In genomic region chr1:156804572-156805243, GRCh38 we compare ENCODE assay signal across 8 cellular contexts. TPM values are rescaled to one million over a fixed set of nuclear protein-coding genes. Genes with fewer than 3 reads are reported as not detected.
A peak's percentile ranks its signal among the peaks of the same experiment; 100 is the strongest.
DNase-seq lines count a peak whose midpoint lies in the region; ATAC-seq and TF ChIP-seq lines count a peak whose summit lies in the region.

No MANE protein-coding gene starts in this region.

- H3K4me3 ChIP-seq in neural progenitor cell = no peak overlapping the region

- H3K4me1 Mint-ChIP-seq in activated naive CD8-positive, alpha-beta T cell treated with anti-CD3 and anti-CD28 coated beads, Interleukin-2, amount 50 U/mL, for 24 hours = peaks cover 46% of the 10 kb centered on the region
- H3K4me1 Mint-ChIP-seq in neural progenitor cell = peaks cover 34% of the 10 kb centered on the region

- H3K27ac ChIP-seq in neural progenitor cell = peak overlapping the region; percentile 50
- H3K27ac ChIP-seq in foreskin keratinocyte = no peak overlapping the region

- no peak for ATAC-seq in activated naive CD8-positive, alpha-beta T cell treated with anti-CD3 and anti-CD28 coated beads, Interleukin-2, amount 50 U/mL, for 24 hours
- ATAC-seq in foreskin keratinocyte (no peak), HG02981 (IDR thresholded peaks at IDR 0.05; ENCODE audit: unreplicated experiment) (no peak), HG02763 (IDR thresholded peaks at IDR 0.05; ENCODE audit: unreplicated experiment) (no peak)

- H3K27me3 Mint-ChIP-seq in activated naive CD8-positive, alpha-beta T cell treated with anti-CD3 and anti-CD28 coated beads, Interleukin-2, amount 50 U/mL, for 24 hours = no peaks in the 10 kb centered on the region
- peaks cover 6% of the 10 kb centered on the region for H3K27me3 Mint-ChIP-seq in neural progenitor cell (ENCODE audit: insufficient read depth, low read depth)

- peaks cover 21% of the 10 kb centered on the region for H3K4me1 ChIP-seq in neural progenitor cell
- peaks cover 8% of the 10 kb centered on the region for H3K4me1 ChIP-seq in foreskin keratinocyte

- H3K36me3 Mint-ChIP-seq in activated naive CD8-positive, alpha-beta T cell treated with anti-CD3 and anti-CD28 coated beads, Interleukin-2, amount 50 U/mL, for 24 hours (ENCODE audit: low read depth) = peaks cover 48% of the 10 kb centered on the region
- peaks cover 13% of the 10 kb centered on the region for H3K36me3 Mint-ChIP-seq in neural progenitor cell

- no peaks in the 10 kb centered on the region for H3K9me3 Mint-ChIP-seq in activated naive CD8-positive, alpha-beta T cell treated with anti-CD3 and anti-CD28 coated beads, Interleukin-2, amount 50 U/mL, for 24 hours
- H3K9me3 Mint-ChIP-seq in neural progenitor cell = no peaks in the 10 kb centered on the region

- peak overlapping the region; percentile 58 for H3K4me2 ChIP-seq in neural progenitor cell

- no peaks in the 10 kb centered on the region for H3K79me2 ChIP-seq in neural progenitor cell (ENCODE audit: low read depth)

- TF ChIP-seq CTCF in neural progenitor cell (IDR thresholded peaks at IDR 0.05) = no peak
- TF ChIP-seq CTCF in foreskin keratinocyte (conservative IDR thresholded peaks at IDR 0.05) = no peak

- no peak overlapping the region for H3K4me3 Mint-ChIP-seq in activated naive CD8-positive, alpha-beta T cell treated with anti-CD3 and anti-CD28 coated beads, Interleukin-2, amount 50 U/mL, for 24 hours
- peak overlapping the region; percentile 3 for H3K4me3 Mint-ChIP-seq in neural progenitor cell

- no peak overlapping the region for H3K9ac ChIP-seq in neural progenitor cell

- no peaks in the 10 kb centered on the region for H3K9me3 ChIP-seq in neural progenitor cell (ENCODE audit: low read depth)

- peaks cover 8% of the 10 kb centered on the region for H3F3A ChIP-seq in neural progenitor cell (ENCODE audit: low read depth)

- H2AFZ ChIP-seq in neural progenitor cell (replicated peaks) = no peak overlapping the region

- DNase-seq in DMS79 treated with DMSO at 0.1 percent for 48 hours (lab: John Stamatoyannopoulos, UW) = peak; percentile 94
- DNase-seq in NCI-H2196 treated with DMSO at 0.1 percent for 48 hours (lab: John Stamatoyannopoulos, UW; ENCODE audit: unreplicated experiment) = peak; percentile 76
- no peak for DNase-seq in activated naive CD8-positive, alpha-beta T cell treated with anti-CD3 and anti-CD28 coated beads, Interleukin-2, amount 50 U/mL, for 24 hours
- peak; percentile 62 for DNase-seq in neural progenitor cell (ENCODE audit: low spot score)
- no peak for DNase-seq in foreskin keratinocyte
- DNase-seq in NCI-H1694 treated with DMSO at 0.1 percent for 48 hours (lab: John Stamatoyannopoulos, UW) = no peak

- H3K36me3 ChIP-seq in neural progenitor cell = no peaks in the 10 kb centered on the region

- H4K20me1 ChIP-seq in neural progenitor cell (ENCODE audit: low read depth) = no peaks in the 10 kb centered on the region

- H3K27me3 ChIP-seq in neural progenitor cell (no peaks in the 10 kb centered on the region), foreskin keratinocyte (no peaks in the 10 kb centered on the region)

- H3K27ac Mint-ChIP-seq in activated naive CD8-positive, alpha-beta T cell treated with anti-CD3 and anti-CD28 coated beads, Interleukin-2, amount 50 U/mL, for 24 hours = peak overlapping the region; percentile 76
- peak overlapping the region; percentile 53 for H3K27ac Mint-ChIP-seq in neural progenitor cell

RNA-seq across cellular contexts. Expression of gene SH2D2A, which starts 11.9 kb away (rescaled TPM):
- total RNA-seq in neural progenitor cell (ENCODE audit: low replicate concordance) = 1.2 TPM in 1 of 2 replicates, not detected in the other
- 8.4 and 12.1 TPM in 2 replicates for total RNA-seq in foreskin keratinocyte
- polyA plus RNA-seq in foreskin keratinocyte = 13.7 and 17.3 TPM in 2 replicates

RNA-seq across cellular contexts. Expression of gene PRCC, which starts 37.4 kb away (rescaled TPM):
- total RNA-seq in neural progenitor cell (ENCODE audit: low replicate concordance) (30.1 and 43.1 TPM in 2 replicates), foreskin keratinocyte (37.7 and 43.3 TPM in 2 replicates)
- polyA plus RNA-seq in foreskin keratinocyte = 54.1 and 62.2 TPM in 2 replicates

RNA-seq across cellular contexts. Expression of gene HDGF, which starts 53.2 kb away (rescaled TPM):
- 246 and 366 TPM in 2 replicates for total RNA-seq in neural progenitor cell (ENCODE audit: low replicate concordance)
- 430 and 481 TPM in 2 replicates for total RNA-seq in foreskin keratinocyte
- 386 and 479 TPM in 2 replicates for polyA plus RNA-seq in foreskin keratinocyte

RNA-seq across cellular contexts. Expression of gene INSRR, which starts 54.2 kb away (rescaled TPM):
- total RNA-seq in neural progenitor cell (ENCODE audit: low replicate concordance) (not detected in 2 replicates), foreskin keratinocyte (not detected in 2 replicates)
- not detected in 2 replicates for polyA plus RNA-seq in foreskin keratinocyte

RNA-seq across cellular contexts. Expression of gene NTRK1, which starts 56.0 kb away (rescaled TPM):
- 0.15 TPM in 1 of 2 replicates, not detected in the other for total RNA-seq in neural progenitor cell (ENCODE audit: low replicate concordance)
- not detected in 2 replicates for total RNA-seq in foreskin keratinocyte
- 0.03 TPM in 1 of 2 replicates, not detected in the other for polyA plus RNA-seq in foreskin keratinocyte

Comparison
In these comparisons a context has a peak if more than half of its experiments do, and no peak if none do; other contexts are left out.
1. DNase-seq: peak in DMS79 treated with DMSO at 0.1 percent for 48 hours (single experiment), NCI-H2196 treated with DMSO at 0.1 percent for 48 hours (single experiment) and neural progenitor cell (single experiment); none in activated naive CD8-positive, alpha-beta T cell treated with anti-CD3 and anti-CD28 coated beads, Interleukin-2, amount 50 U/mL, for 24 hours (single experiment), foreskin keratinocyte (0 of 2) and NCI-H1694 treated with DMSO at 0.1 percent for 48 hours (single experiment).